In the genomic region with DNA sequence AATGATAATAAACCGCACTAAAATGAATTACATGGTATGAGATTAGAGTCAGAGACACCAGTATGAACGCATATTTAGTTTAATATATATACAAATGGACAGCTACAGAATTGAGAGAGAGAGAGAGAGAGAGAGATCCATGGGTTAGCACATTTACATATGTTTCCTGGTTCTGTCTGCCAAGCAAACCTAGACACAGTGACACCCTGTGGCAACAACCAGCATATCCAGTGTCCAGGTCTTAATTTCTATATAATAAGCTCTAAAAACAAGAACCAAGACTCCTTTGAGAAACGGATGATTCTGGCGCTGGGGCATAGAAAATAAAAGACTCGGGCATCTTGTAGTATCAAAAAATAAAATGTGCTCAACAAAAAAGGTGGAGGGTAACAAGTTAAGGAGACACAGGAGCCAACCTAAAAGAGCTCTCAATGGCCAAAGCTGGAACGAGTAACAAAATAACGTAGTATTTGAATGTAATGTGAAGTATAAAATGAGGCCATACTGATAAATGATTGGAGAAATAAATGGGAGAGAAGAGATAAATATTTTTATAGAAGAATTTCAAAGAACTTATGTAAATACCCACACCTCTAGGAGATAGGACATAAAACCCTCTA, we compare ENCODE assay signal across 8 cellular contexts.
A peak's percentile ranks its signal among the peaks of the same experiment; 100 is the strongest.
DNase-seq lines count a peak whose midpoint lies in the region; ATAC-seq and TF ChIP-seq lines count a peak whose summit lies in the region.

No MANE protein-coding gene starts in this region.

- peaks cover 6% of the 10 kb centered on the region for H3K4me1 ChIP-seq in left ventricle myocardium inferior

- no peaks in the 10 kb centered on the region for H3K36me3 ChIP-seq in left ventricle myocardium inferior

- intact Hi-C loops in left ventricle myocardium inferior (cut with micrococcal nuclease): no loop called here

- H3K27ac ChIP-seq in left ventricle myocardium inferior (replicated peaks): no peak overlapping the region

- H3K4me3 ChIP-seq in left ventricle myocardium inferior: no peak overlapping the region

- no peaks in the 10 kb centered on the region for H3K27me3 ChIP-seq in left ventricle myocardium inferior (ENCODE audit: low read depth)

- peaks cover 8% of the 10 kb centered on the region for H3K9me3 ChIP-seq in left ventricle myocardium inferior (replicated peaks)

- ATAC-seq in GM19452 (IDR thresholded peaks at IDR 0.05; ENCODE audit: unreplicated experiment) (peak; percentile 92), HG03457 (IDR thresholded peaks at IDR 0.05; ENCODE audit: unreplicated experiment) (peak; percentile 84), GM18907 (IDR thresholded peaks at IDR 0.05; ENCODE audit: unreplicated experiment) (no peak)

- DNase-seq in DMS114 treated with DMSO at 0.1 percent for 48 hours (lab: John Stamatoyannopoulos, UW; ENCODE audit: unreplicated experiment) (peak; percentile 23), NOMO-1 treated with dmso at 0.1 percent for 144 hours (lab: John Stamatoyannopoulos, UW; ENCODE audit: unreplicated experiment) (peak; percentile 2), left ventricle myocardium inferior (no peak)
- peak; percentile 13 for DNase-seq in activated T-helper 9 cell treated with anti-CD3 and anti-CD28 coated beads, Interleukin-2, amount 50 U/mL, for 16 hours (ENCODE audit: low read depth)
- DNase-seq in stimulated activated CD4-positive, alpha-beta T cell treated with anti-CD3 and anti-CD28 coated beads, Interleukin-15, amount 100 ng/mL, for 24 hours: peak; percentile 58

- TF ChIP-seq CTCF in left ventricle myocardium inferior (IDR thresholded peaks at IDR 0.05; ENCODE audit: borderline replicate concordance): peak; percentile 68
